In genomic region chr11:125494987-125495725, GRCh38 we compare ENCODE assay signal across 8 cellular contexts. TPM values are rescaled to one million over a fixed set of nuclear protein-coding genes. Genes with fewer than 3 reads are reported as not detected.
DNase-seq lines count a peak whose midpoint lies in the region; ATAC-seq and TF ChIP-seq lines count a peak whose summit lies in the region.

No MANE protein-coding gene starts in this region.

- no peaks in the 10 kb centered on the region for H3F3A ChIP-seq in SK-N-SH (replicated peaks; ENCODE audit: insufficient read depth)

- H4K20me1 ChIP-seq in SK-N-SH (ENCODE audit: insufficient read depth) (no peaks in the 10 kb centered on the region), Karpas-422 (ENCODE audit: insufficient read depth, low read depth, low read length) (no peaks in the 10 kb centered on the region)

- peaks cover 0 to 3% of the 10 kb centered on the region in 2 donors for H3K36me3 Mint-ChIP-seq in stimulated activated naive B cell treated with anti-CD40 and anti-IgM and Interleukin-4, amounts not matched to agents 10 μg/mL and 1 μg/mL and 100 μg/mL, for 72 hours

- H3K4me3 ChIP-seq in SK-N-SH (ENCODE audit: low read depth in 2 of 2, low read length in 1 of 2) = peak overlapping the region; percentile 53 to 69
- H3K4me3 ChIP-seq in duodenal mucosa (ENCODE audit: low read depth in 1 of 2, low read length in 2 of 2) = peak overlapping the region; percentile 60 to 68
- H3K4me3 ChIP-seq in Karpas-422 (ENCODE audit: low read length) = no peak overlapping the region

- no peak for TF ChIP-seq EP300 in SK-N-SH (IDR thresholded peaks at IDR 0.05; ENCODE audit: borderline replicate concordance in 1 of 2, low read depth in 1 of 2, low read length in 1 of 2)

- H3K9me2 ChIP-seq in SK-N-SH (no peaks in the 10 kb centered on the region), Karpas-422 (replicated peaks; ENCODE audit: insufficient read depth, low read length) (no peaks in the 10 kb centered on the region)

- H3K4me2 ChIP-seq in SK-N-SH = peak overlapping the region; percentile 82
- no peak overlapping the region for H3K4me2 ChIP-seq in Karpas-422 (ENCODE audit: low read depth, low read length, poor library complexity, severe bottlenecking)

- H2AFZ ChIP-seq in SK-N-SH (ENCODE audit: low read depth) (peak overlapping the region; percentile 51; the same call in 1 of the 2 replicates), Karpas-422 (ENCODE audit: low read length) (no peak overlapping the region)

- CTCF ChIA-PET in SK-N-SH (lab: Yijun Ruan, JAX) = interaction anchor here (1.3 kb wide), 1 partner anchor 63 kb away, joined by 6 read pairs; no protein-coding TSS in a partner anchor

- H3K9me3 ChIP-seq in SK-N-SH (no peaks in the 10 kb centered on the region), duodenal mucosa (ENCODE audit: control insufficient read depth in 1 of 2, low read length in 2 of 2) (no peaks in the 10 kb centered on the region), Karpas-422 (ENCODE audit: low read length) (no peaks in the 10 kb centered on the region)

- peak overlapping the region; percentile 78 for H3K27ac Mint-ChIP-seq in stimulated activated naive B cell treated with anti-CD40 and anti-IgM and Interleukin-4, amounts not matched to agents 10 μg/mL and 1 μg/mL and 100 μg/mL, for 72 hours

- peaks cover 16 to 28% of the 10 kb centered on the region in 2 donors for H3K4me1 Mint-ChIP-seq in stimulated activated naive B cell treated with anti-CD40 and anti-IgM and Interleukin-4, amounts not matched to agents 10 μg/mL and 1 μg/mL and 100 μg/mL, for 72 hours

- H3K27me3 ChIP-seq in SK-N-SH (ENCODE audit: insufficient read depth) (peaks cover 9% of the 10 kb centered on the region; the same call in 1 of the 2 replicates), duodenal mucosa (ENCODE audit: control insufficient read depth in 1 of 2, insufficient read depth in 2 of 2, low read length in 2 of 2) (peaks cover 21 to 40% of the 10 kb centered on the region in 2 donors), Karpas-422 (ENCODE audit: low read length) (no peaks in the 10 kb centered on the region)

- H3K4me3 Mint-ChIP-seq in stimulated activated naive B cell treated with anti-CD40 and anti-IgM and Interleukin-4, amounts not matched to agents 10 μg/mL and 1 μg/mL and 100 μg/mL, for 72 hours = peak overlapping the region; percentile 80 to 83

- H3K9ac ChIP-seq in SK-N-SH (no peak overlapping the region), duodenal mucosa (ENCODE audit: low read depth in 1 of 2, low read length in 2 of 2) (peak overlapping the region; percentile 4 to 32), Karpas-422 (ENCODE audit: low read length) (no peak overlapping the region)

- no peak for TF ChIP-seq RAD21 in SK-N-SH (IDR thresholded peaks at IDR 0.05; ENCODE audit: low read length)

- no peaks in the 10 kb centered on the region for H3K79me2 ChIP-seq in SK-N-SH (ENCODE audit: insufficient read depth)
- no peaks in the 10 kb centered on the region for H3K79me2 ChIP-seq in Karpas-422 (ENCODE audit: low read length)

- H3K4me1 ChIP-seq in SK-N-SH (ENCODE audit: control insufficient read depth in 1 of 2, insufficient read depth in 2 of 2, low read depth in 1 of 2, low read length in 1 of 2) = peaks cover 0 to 9% of the 10 kb centered on the region in 2 experiments; a peak in 1 of 4 replicates
- H3K4me1 ChIP-seq in duodenal mucosa (ENCODE audit: control insufficient read depth in 1 of 2, insufficient read depth in 2 of 2, low read length in 2 of 2) = peaks cover 0 to 13% of the 10 kb centered on the region in 2 donors
- H3K4me1 ChIP-seq in Karpas-422 (ENCODE audit: low read length) = no peaks in the 10 kb centered on the region

- H3K36me3 ChIP-seq in SK-N-SH (replicated peaks in 1 of 2; ENCODE audit: control insufficient read depth in 1 of 2, insufficient read depth in 2 of 2, low read length in 1 of 2) (no peaks in the 10 kb centered on the region), duodenal mucosa (ENCODE audit: control insufficient read depth in 1 of 2, insufficient read depth in 2 of 2, low read length in 2 of 2) (no peaks in the 10 kb centered on the region), Karpas-422 (ENCODE audit: insufficient read depth, low read length) (no peaks in the 10 kb centered on the region)

- peak; percentile 8 for DNase-seq in activated CD4-positive, alpha-beta T cell treated with anti-CD3 and anti-CD28 coated beads for 48 hours
- DNase-seq in activated CD4-positive, alpha-beta T cell treated with anti-CD3 and anti-CD28 coated beads for 1 hour = no peak
- DNase-seq in SK-N-SH = peak; percentile 76
- DNase-seq in left lobe of liver (ENCODE audit: low spot score) = peak; percentile 47
- no peak for DNase-seq in stimulated activated naive B cell treated with anti-CD40 and anti-IgM and Interleukin-4, amounts not matched to agents 10 μg/mL and 1 μg/mL and 100 μg/mL, for 72 hours
- no peak for DNase-seq in HK-2 (ENCODE audit: unreplicated experiment)
- no peak for DNase-seq in Karpas-422

- 29% methylated on average over 11 of the region's 55 CpGs for WGBS in SK-N-SH (ENCODE audit: low lambda C conversion rate)

- no peak overlapping the region for H3K27ac ChIP-seq in SK-N-SH (ENCODE audit: low read depth in 2 of 2, low read length in 1 of 2)
- no peak overlapping the region for H3K27ac ChIP-seq in duodenal mucosa (ENCODE audit: low read depth, low read length)
- no peak overlapping the region for H3K27ac ChIP-seq in Karpas-422 (ENCODE audit: low read length)

- H3K27me3 Mint-ChIP-seq in stimulated activated naive B cell treated with anti-CD40 and anti-IgM and Interleukin-4, amounts not matched to agents 10 μg/mL and 1 μg/mL and 100 μg/mL, for 72 hours = peaks cover 53 to 68% of the 10 kb centered on the region in 2 donors

- peak; percentile 72 for ATAC-seq in left lobe of liver
- peak; percentile 36 for ATAC-seq in stimulated activated naive B cell treated with anti-CD40 and anti-IgM and Interleukin-4, amounts not matched to agents 10 μg/mL and 1 μg/mL and 100 μg/mL, for 72 hours (replicated peaks)

- POLR2A ChIA-PET in SK-N-SH (lab: Yijun Ruan, JAX) = no interaction called here

- H3K9me3 Mint-ChIP-seq in stimulated activated naive B cell treated with anti-CD40 and anti-IgM and Interleukin-4, amounts not matched to agents 10 μg/mL and 1 μg/mL and 100 μg/mL, for 72 hours = no peaks in the 10 kb centered on the region

- TF ChIP-seq CTCF in SK-N-SH (IDR thresholded peaks at IDR 0.05) = no peak

TF ChIP-seq in SK-N-SH, 30 proteins besides CTCF, POLR2A, EP300 and RAD21 (continues in another document):
- TF ChIP-seq EZH2phosphoT487 (IDR thresholded peaks at IDR 0.05; ENCODE audit: borderline replicate concordance, low read depth) (no peak), SMC3 (IDR thresholded peaks at IDR 0.05; ENCODE audit: low read depth, low read length) (no peak), IRF3 (IDR thresholded peaks at IDR 0.05; ENCODE audit: low read depth, low read length) (no peak), POLR2AphosphoS5 (IDR thresholded peaks at IDR 0.05; ENCODE audit: low read depth, low read length) (no peak), FOXJ3 (CRISPR knock-in tag; IDR thresholded peaks at IDR 0.05) (no peak), FOXM1 (IDR thresholded peaks at IDR 0.05; ENCODE audit: low read depth) (no peak), JUND (IDR thresholded peaks at IDR 0.05) (no peak), RFX5 (IDR thresholded peaks at IDR 0.05; ENCODE audit: low read length) (no peak), TAF1 (IDR thresholded peaks at IDR 0.05; ENCODE audit: borderline replicate concordance, low read depth, low read length) (no peak), PBX3 (IDR thresholded peaks at IDR 0.05) (no peak), SIN3A (IDR thresholded peaks at IDR 0.05; ENCODE audit: borderline replicate concordance, low read depth, low read length) (no peak), ELF1 (IDR thresholded peaks at IDR 0.05) (no peak), MEF2A (IDR thresholded peaks at IDR 0.05; ENCODE audit: borderline replicate concordance, low read depth) (no peak)

RNA-seq across cellular contexts. Expression of gene FEZ1, which starts 0.9 kb away (rescaled TPM):
- 8.3 and 9.7 TPM in 2 replicates for polyA plus RNA-seq in SK-N-SH (2012; rRNA removed)
- 8.9 and 9.2 TPM in 2 replicates for polyA plus RNA-seq in SK-N-SH (2012; cell fraction: cytosol; rRNA removed)
- polyA plus RNA-seq in SK-N-SH (2012; cell fraction: nucleus; rRNA removed) = 6.2 and 6.6 TPM in 2 replicates
- 4.7 TPM for total RNA-seq in left lobe of liver
- total RNA-seq in Karpas-422 (2014; rRNA removed; shearing (Covaris generic); ENCODE audit: low replicate concordance) = 0.22 TPM in 1 of 2 replicates, not detected in the other

Comparison
In these comparisons a context has a peak if more than half of its experiments do, and no peak if none do; other contexts are left out.
1. DNase-seq: peak in activated CD4-positive, alpha-beta T cell treated with anti-CD3 and anti-CD28 coated beads for 48 hours (single experiment), SK-N-SH (single experiment) and left lobe of liver (single experiment); none in activated CD4-positive, alpha-beta T cell treated with anti-CD3 and anti-CD28 coated beads for 1 hour (single experiment), stimulated activated naive B cell treated with anti-CD40 and anti-IgM and Interleukin-4, amounts not matched to agents 10 μg/mL and 1 μg/mL and 100 μg/mL, for 72 hours (single experiment), HK-2 (single experiment) and Karpas-422 (single experiment).
2. H3K9ac ChIP-seq: peak in duodenal mucosa (2 of 2); none in SK-N-SH (single experiment) and Karpas-422 (single experiment).